Comparison of ENCODE assay signal across 1 cellular context in genomic region chr9:128370752-128371621, GRCh38.
TF ChIP-seq lines count a peak whose summit lies in the region.

Gene URM1 (plus strand): TSS chr9:128371374. CDS start chr9:128371381, 7 bp downstream.

TF ChIP-seq in GM12878, 131 proteins besides CTCF, POLR2A, EP300 and RAD21 (continued from another document and continues in another):
- TF ChIP-seq ZNF592 (IDR thresholded peaks at IDR 0.05), result no peak
- TF ChIP-seq E4F1 (IDR thresholded peaks at IDR 0.05; ENCODE audit: borderline replicate concordance, partially characterized antibody), result no peak
- no peak for TF ChIP-seq IKZF2 (IDR thresholded peaks at IDR 0.05)
- peak; percentile 48 for TF ChIP-seq SIX5 (IDR thresholded peaks at IDR 0.05; ENCODE audit: low read depth, low read length, severe bottlenecking)
- 0 out of 2 replicates have a peak, but pooled peaks have one; percentile 26 for TF ChIP-seq HSF1 (IDR thresholded peaks at IDR 0.05; ENCODE audit: low read depth, low read length)
- peak; percentile 63 for TF ChIP-seq MAX (IDR thresholded peaks at IDR 0.05; ENCODE audit: low read depth, low read length)
- TF ChIP-seq IRF3 (IDR thresholded peaks at IDR 0.05), result no peak
- TF ChIP-seq CEBPZ (IDR thresholded peaks at IDR 0.05; ENCODE audit: low read depth, low read length), result no peak
- TF ChIP-seq EGR1 (IDR thresholded peaks at IDR 0.05; ENCODE audit: borderline replicate concordance in 1 of 2, low read depth in 2 of 2, low read length in 2 of 2), result peak in 1 of 2 experiments; percentile 86; a peak in 2 of 3 replicates
- TF ChIP-seq SMAD1 (IDR thresholded peaks at IDR 0.05; ENCODE audit: low read depth, partially characterized antibody), result no peak
- peak; percentile 94 for TF ChIP-seq GABPA (IDR thresholded peaks at IDR 0.05; ENCODE audit: low read depth)
- no peak for TF ChIP-seq TCF7 (IDR thresholded peaks at IDR 0.05; ENCODE audit: borderline replicate concordance)
- TF ChIP-seq NKRF (conservative IDR thresholded peaks at IDR 0.05), result peak; percentile 82
- TF ChIP-seq PRDM15 (CRISPR knock-in tag; IDR thresholded peaks at IDR 0.05), result no peak
- TF ChIP-seq JUND (IDR thresholded peaks at IDR 0.05; ENCODE audit: low read depth, low read length), result no peak
- TF ChIP-seq ZSCAN29 (IDR thresholded peaks at IDR 0.05), result no peak
- no peak; the same call in 2 of the 3 replicates for TF ChIP-seq POU2F2 (IDR thresholded peaks at IDR 0.05; ENCODE audit: borderline replicate concordance, low read depth, low read length)
- TF ChIP-seq MEF2B (IDR thresholded peaks at IDR 0.05; ENCODE audit: partially characterized antibody, poor library complexity, severe bottlenecking), result no peak
- TF ChIP-seq STAT1 (conservative IDR thresholded peaks at IDR 0.05), result no peak
- no peak for TF ChIP-seq KAT2A (conservative IDR thresholded peaks at IDR 0.05; ENCODE audit: control insufficient read depth, low read depth, low read length)
- TF ChIP-seq NRF1 (conservative IDR thresholded peaks at IDR 0.05; ENCODE audit: low read depth, low read length), result no peak
- no peak for TF ChIP-seq NFXL1 (IDR thresholded peaks at IDR 0.05; ENCODE audit: borderline replicate concordance)
- no peak for TF ChIP-seq E2F4 (IDR thresholded peaks at IDR 0.05; ENCODE audit: low read depth, low read length)
- TF ChIP-seq KDM1A (IDR thresholded peaks at IDR 0.05; ENCODE audit: borderline replicate concordance), result no peak
- no peak for TF ChIP-seq MYB (IDR thresholded peaks at IDR 0.05; ENCODE audit: borderline replicate concordance, low read depth, low read length)
- TF ChIP-seq ZNF622 (IDR thresholded peaks at IDR 0.05), result no peak
- peak; percentile 83 for TF ChIP-seq IKZF1 (conservative IDR thresholded peaks at IDR 0.05)
- TF ChIP-seq SIN3A (IDR thresholded peaks at IDR 0.05; ENCODE audit: low read depth, low read length), result peak; percentile 46
- TF ChIP-seq BCLAF1 (IDR thresholded peaks at IDR 0.05), result no peak
- TF ChIP-seq MTA2 (IDR thresholded peaks at IDR 0.05; ENCODE audit: low read depth), result 0 out of 2 replicates have a peak, but pooled peaks have one; percentile 37
- TF ChIP-seq NFIC (IDR thresholded peaks at IDR 0.05; ENCODE audit: low read depth, low read length), result no peak
- TF ChIP-seq CREB1 (IDR thresholded peaks at IDR 0.05; ENCODE audit: low read depth), result peak; percentile 79; the same call in 1 of the 2 replicates
- no peak for TF ChIP-seq MEF2A (IDR thresholded peaks at IDR 0.05; ENCODE audit: insufficient read depth, low read depth, low read length)
